In genomic region chr2:54077088-54077900, GRCh38 we compare ENCODE assay signal across 19 cellular contexts. TPM values are rescaled to one million over a fixed set of nuclear protein-coding genes. Genes with fewer than 3 reads are reported as not detected.
DNase-seq lines count a peak whose midpoint lies in the region; ATAC-seq, FAIRE-seq and TF ChIP-seq lines count a peak whose summit lies in the region.
"Had no signal": no experiment of that assay in that cellular context is flagged by ENCODE, and none has a peak within 500 bp of the region (broad histone marks: within the 10 kb centered on the region; RNA-seq: fewer than 3 reads in every experiment).

No MANE protein-coding gene starts in this region.

- peaks cover 13% of the 10 kb centered on the region for H3K4me1 Mint-ChIP-seq in activated CD4-positive, alpha-beta T cell treated with anti-CD3 and anti-CD28 coated beads for 36 hours

- H3K9me3 Mint-ChIP-seq in activated CD4-positive, alpha-beta T cell treated with anti-CD3 and anti-CD28 coated beads for 36 hours (ENCODE audit: low read depth): no peaks in the 10 kb centered on the region

- no peaks in the 10 kb centered on the region for H4K20me1 ChIP-seq in GM12878 (ENCODE audit: control insufficient read depth, insufficient read depth)
- H4K20me1 ChIP-seq: BLaER1 treated with 17β-estradiol and CSF1 and Interleukin-3, amounts not matched to agents 10 nM and 100 nM had no signal

- SMC1A ChIA-PET in GM12878 (lab: Charles Lee; ENCODE audit: uncharacterized antibody, unreplicated experiment): interaction anchor here (0.9 to 1.4 kb wide), 2 partner anchors 21 to 22 kb away, joined by 3 to 5 read pairs; no protein-coding TSS in a partner anchor

- H3K4me2 ChIP-seq in GM12878 (ENCODE audit: control insufficient read depth, insufficient read depth): no peak overlapping the region

- intact Hi-C loops in GM12878 (cut with micrococcal nuclease; ENCODE audit: unreplicated experiment) (no loop called here), pancreas (cut with DNase I) (no loop called here)
- intact Hi-C loops in activated CD4-positive, alpha-beta T cell treated with anti-CD3 and anti-CD28 coated beads for 36 hours (cut with DNase I, micrococcal nuclease): no loop called here

- FAIRE-seq in GM12878 (lab: Jason Lieb, UNC) (no peak), pancreas (lab: Jason Lieb, UNC) (no peak)
- FAIRE-seq: GM18507, HTR-8/SVneo had no signal

- no peak overlapping the region for H2AFZ ChIP-seq in GM12878 (ENCODE audit: control insufficient read depth, low read depth, low read length)

- TF ChIP-seq EP300 in GM12878 (IDR thresholded peaks at IDR 0.05; ENCODE audit: borderline replicate concordance in 1 of 2, control insufficient read depth in 1 of 2, low read depth in 2 of 2, low read length in 2 of 2): no peak

- no peak for TF ChIP-seq POLR2A in NB4 (IDR thresholded peaks at IDR 0.05; ENCODE audit: extremely low read depth, insufficient read length)
- no peak for TF ChIP-seq POLR2A in GM12878 (IDR thresholded peaks at IDR 0.05; ENCODE audit: low read depth, low read length)

- H3K4me3 ChIP-seq in NB4 (ENCODE audit: low read depth, low read length): no peak overlapping the region
- H3K4me3 ChIP-seq in GM12878: no peak overlapping the region
- H3K4me3 ChIP-seq in pancreas: no peak overlapping the region
- H3K4me3 ChIP-seq: BLaER1 treated with 17β-estradiol and CSF1 and Interleukin-3, amounts not matched to agents 10 nM and 100 nM; HAP-1 had no signal

- no peaks in the 10 kb centered on the region for H3K27me3 Mint-ChIP-seq in activated CD4-positive, alpha-beta T cell treated with anti-CD3 and anti-CD28 coated beads for 36 hours

- H3K9me3 ChIP-seq in GM12878 (replicated peaks; ENCODE audit: control insufficient read depth, insufficient read depth, low read length) (no peaks in the 10 kb centered on the region), pancreas (no peaks in the 10 kb centered on the region)
- H3K9me3 ChIP-seq: BLaER1 treated with 17β-estradiol and CSF1 and Interleukin-3, amounts not matched to agents 10 nM and 100 nM; HAP-1 had no signal

- peaks cover 11% of the 10 kb centered on the region for H3K4me1 ChIP-seq in GM12878 (ENCODE audit: control insufficient read depth, insufficient read depth, low read length)
- H3K4me1 ChIP-seq in pancreas: peaks cover 11 to 18% (median 18%) of the 10 kb centered on the region in 3 donors

- TF ChIP-seq RAD21 in GM12878 (IDR thresholded peaks at IDR 0.05; ENCODE audit: insufficient read depth, low read depth, low read length): no peak

- CTCF ChIA-PET in GM12878 (lab: Yijun Ruan, JAX): interaction anchor here (0.6 to 1.1 kb wide), 2 partner anchors 14 to 76 kb away, joined by 3 read pairs; no protein-coding TSS in a partner anchor
- CTCF ChIA-PET in activated CD4-positive, alpha-beta T cell treated with anti-CD3 and anti-CD28 coated beads for 36 hours (lab: Charles Lee): interaction anchor here (0.9 to 1.5 kb wide), 2 partner anchors 104 to 163 kb away, joined by 3 to 4 read pairs; no protein-coding TSS in a partner anchor

- ATAC-seq in GM12878: 0 out of 3 replicates have a peak, but pooled peaks have one; percentile 8
- peak; percentile 13 to 79 (median 62) for ATAC-seq in pancreas
- ATAC-seq in activated CD4-positive, alpha-beta T cell treated with anti-CD3 and anti-CD28 coated beads for 36 hours: no peak
- ATAC-seq in HG03159 (IDR thresholded peaks at IDR 0.05; ENCODE audit: unreplicated experiment): no peak
- no peak for ATAC-seq in HG02642 (IDR thresholded peaks at IDR 0.05; ENCODE audit: poor library complexity, unreplicated experiment)

- RAD21 ChIA-PET in GM12878 (lab: Charles Lee; ENCODE audit: unreplicated experiment): no interaction called here

- BruUV-seq in GM12878 (replicated peaks; lab: Mats Ljungman, UMichigan): no TSS peak

- POLR2A ChIA-PET in GM12878 (lab: Charles Lee): no interaction called here
- POLR2A ChIA-PET in activated CD4-positive, alpha-beta T cell treated with anti-CD3 and anti-CD28 coated beads for 36 hours (lab: Charles Lee): no interaction called here

- H3K27ac ChIP-seq in GM12878 (ENCODE audit: control insufficient read depth, insufficient read depth) (no peak overlapping the region), pancreas (peak overlapping the region in 3 of 4 donors; percentile 29 to 53 (median 30))
- H3K27ac ChIP-seq: BLaER1 treated with 17β-estradiol and CSF1 and Interleukin-3, amounts not matched to agents 10 nM and 100 nM had no signal

- no peaks in the 10 kb centered on the region for H3K79me2 ChIP-seq in GM12878 (ENCODE audit: control insufficient read depth, insufficient read depth, low read length)

- H3K27ac Mint-ChIP-seq in activated CD4-positive, alpha-beta T cell treated with anti-CD3 and anti-CD28 coated beads for 36 hours: no peak overlapping the region

- no peak overlapping the region for H3K9ac ChIP-seq in GM12878 (ENCODE audit: control insufficient read depth, insufficient read depth, low read length)
- H3K9ac ChIP-seq: BLaER1 treated with 17β-estradiol and CSF1 and Interleukin-3, amounts not matched to agents 10 nM and 100 nM had no signal

- H3K36me3 ChIP-seq in GM12878 (ENCODE audit: control insufficient read depth in 2 of 2, insufficient read depth in 2 of 2, low read length in 1 of 2) (no peaks in the 10 kb centered on the region; a peak in 1 of 4 replicates), pancreas (no peaks in the 10 kb centered on the region)
- H3K36me3 ChIP-seq: HAP-1 had no signal

- no peak for TF ChIP-seq CTCF in NB4 (IDR thresholded peaks at IDR 0.05; ENCODE audit: low read depth, low read length)
- TF ChIP-seq CTCF in GM12878 (IDR thresholded peaks at IDR 0.05 in 2 of 3, conservative IDR thresholded peaks at IDR 0.05 in 1 of 3; ENCODE audit: control insufficient read depth in 2 of 3, extremely low read depth in 1 of 3, insufficient read depth in 1 of 3, low read depth in 3 of 3, low read length in 3 of 3): no peak
- no peak for TF ChIP-seq CTCF in pancreas (IDR thresholded peaks at IDR 0.05)

- no peak overlapping the region for H3K4me3 Mint-ChIP-seq in activated CD4-positive, alpha-beta T cell treated with anti-CD3 and anti-CD28 coated beads for 36 hours

- in situ Hi-C loops in GM12878 (cut with MboI): no loop called here

- 91% methylated on average over 2 of the region's 2 CpGs for WGBS in GM12878 (ENCODE audit: insufficient coverage, insufficient replicate concordance, low lambda C conversion rate, missing lambda C conversion rate)
- 49 to 54% methylated on average over 2 of the region's 2 CpGs for WGBS in pancreas, 2 donors

- peaks cover 0 to 3% of the 10 kb centered on the region in 2 experiments; a peak in 1 of 4 replicates for H3K27me3 ChIP-seq in GM12878 (replicated peaks in 1 of 2; ENCODE audit: control insufficient read depth in 2 of 2, insufficient read depth in 2 of 2, low read length in 1 of 2)
- H3K27me3 ChIP-seq in pancreas: no peaks in the 10 kb centered on the region
- H3K27me3 ChIP-seq: BLaER1 treated with 17β-estradiol and CSF1 and Interleukin-3, amounts not matched to agents 10 nM and 100 nM had no signal

- H3K36me3 Mint-ChIP-seq in activated CD4-positive, alpha-beta T cell treated with anti-CD3 and anti-CD28 coated beads for 36 hours (ENCODE audit: low read depth): no peaks in the 10 kb centered on the region

- DNase-seq in SKM-1 treated with dmso at 0.1 percent for 144 hours (lab: John Stamatoyannopoulos, UW; ENCODE audit: unreplicated experiment): peak; percentile 6
- no peak for DNase-seq in SKM-1 (lab: John Stamatoyannopoulos, UW; ENCODE audit: unreplicated experiment)
- DNase-seq in NB4 (ENCODE audit: low read depth): peak; percentile 50
- no peak for DNase-seq in GM12878 (ENCODE audit: low read depth, low spot score)
- DNase-seq in pancreas: no peak
- DNase-seq in activated CD4-positive, alpha-beta T cell treated with anti-CD3 and anti-CD28 coated beads for 36 hours: no peak
- DNase-seq: 8988T, COR-L47, DMS153, KG1, NCI-H1930, NCI-H2171, NCI-H446 treated with DMSO at 0.1 percent for 48 hours had no signal

RNA-seq across cellular contexts. Expression of gene ACYP2, which starts 38.1 kb away (rescaled TPM):
- 18.2 and 20.2 TPM in 2 replicates for total RNA-seq in GM12878 (2013; cell fraction: nucleolus; rRNA removed)
- total RNA-seq in GM12878 (2014; rRNA removed) (4.1 and 4.7 TPM in 2 replicates), GM12878 (2014; rRNA removed; fragmentation: Illumina TruSeq; extraction: Trizol) (4.2 and 4.5 TPM in 2 replicates), GM12878 (2021) (6.2 and 9.0 TPM in 2 replicates), pancreas (10 to 100 TPM in 3 of 6 donors, 1 to 10 TPM in 3; 8.0 to 12.9 (median 9.4) TPM)
- 4.0 TPM for polyA plus RNA-seq in GM12878 (2011; ENCODE audit: low read depth)
- polyA plus RNA-seq in GM12878 (2011; rRNA removed) (4.8 and 7.3 TPM in 2 replicates), GM12878 (2014; fragmentation: Illumina TruSeq; extraction: Trizol) (5.5 and 5.9 TPM in 2 replicates), GM12878 (2014; fragmentation: Nextera tagmentation; extraction: Ambion mirVana) (10 to 100 TPM; 11.3 to 11.7 TPM), GM12878 (2014; rRNA removed) (9.0 and 9.1 TPM in 2 replicates), GM12878 (2016; fragmentation: Nextera tagmentation; extraction: Ambion mirVana) (10 to 100 TPM; 15.1 to 16.3 TPM), pancreas (10 to 100 TPM; 15.1 to 18.0 TPM)
- 3.6 and 4.3 TPM in 2 replicates for polyA plus RNA-seq in GM12878 (2011; cell fraction: cytosol; rRNA removed)
- polyA plus RNA-seq in GM12878 (2011; cell fraction: nucleus; rRNA removed): 2.7 and 2.8 TPM in 2 replicates
- polyA plus RNA-seq in GM12878 (2012): 7.3 and 8.8 TPM in 2 replicates
- polyA minus RNA-seq in GM12878 (2011; rRNA and poly(A)+ RNA removed): 1.9 and 2.3 TPM in 2 replicates
- 1.1 and 1.3 TPM in 2 replicates for polyA minus RNA-seq in GM12878 (2011; cell fraction: cytosol; rRNA and poly(A)+ RNA removed)
- 3.4 and 5.4 TPM in 2 replicates for polyA minus RNA-seq in GM12878 (2011; cell fraction: nucleus; rRNA and poly(A)+ RNA removed)
- total RNA-seq in activated CD4-positive, alpha-beta T cell treated with anti-CD3 and anti-CD28 coated beads for 36 hours: 1 to 10 TPM; 6.0 to 6.9 TPM

Comparison
In these comparisons a context has a peak if more than half of its experiments do, and no peak if none do; other contexts are left out.
1. DNase-seq: peak in SKM-1 treated with dmso at 0.1 percent for 144 hours (single experiment) and NB4 (single experiment); none in SKM-1 (single experiment), GM12878 (single experiment), pancreas (0 of 6) and activated CD4-positive, alpha-beta T cell treated with anti-CD3 and anti-CD28 coated beads for 36 hours (single experiment).
2. ATAC-seq: peak in GM12878 (single experiment) and pancreas (4 of 4); none in activated CD4-positive, alpha-beta T cell treated with anti-CD3 and anti-CD28 coated beads for 36 hours (single experiment), HG03159 (single experiment) and HG02642 (single experiment).